Comparison of ENCODE assay signal across 9 cellular contexts in the genomic region with DNA sequence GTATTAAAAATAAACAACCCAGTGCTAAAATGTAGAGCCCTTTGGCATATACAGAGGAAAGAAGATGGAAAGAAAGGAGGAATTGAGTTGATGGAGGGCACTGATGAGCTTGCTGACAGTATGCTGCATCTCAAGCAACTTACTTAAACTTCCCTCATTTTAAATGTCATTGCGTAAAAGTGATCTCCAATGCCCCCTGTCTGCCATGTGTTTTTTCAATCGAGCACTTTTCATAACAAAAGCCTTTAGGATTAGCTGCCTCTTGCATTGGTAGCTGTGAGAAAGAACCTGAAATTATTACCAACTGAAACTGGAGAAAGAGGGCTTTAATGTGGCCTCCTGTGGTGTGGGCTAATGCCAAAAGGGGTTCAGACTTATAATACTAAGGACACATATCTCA.
DNase-seq lines count a peak whose midpoint lies in the region; TF ChIP-seq lines count a peak whose summit lies in the region.
"Had no signal": no experiment of that assay in that cellular context is flagged by ENCODE, and none has a peak within 500 bp of the region (broad histone marks: within the 10 kb centered on the region; RNA-seq: fewer than 3 reads in every experiment).

No MANE protein-coding gene starts in this region.

- TF ChIP-seq CTCF in GM12872 (IDR thresholded peaks at IDR 0.05; ENCODE audit: insufficient read depth, low read depth, low read length) (peak; percentile 19; the same call in 1 of the 3 replicates), chondrocyte (IDR thresholded peaks at IDR 0.05) (peak; percentile 70), smooth muscle cell (IDR thresholded peaks at IDR 0.05; ENCODE audit: borderline replicate concordance, insufficient read depth, poor library complexity, severe bottlenecking) (peak; percentile 36), coronary artery (IDR thresholded peaks at IDR 0.05) (no peak)

- H3K4me3 Mint-ChIP-seq in chondrocyte (ENCODE audit: unreplicated experiment), result no peak overlapping the region
- H3K4me3 Mint-ChIP-seq in activated naive CD8-positive, alpha-beta T cell treated with anti-CD3 and anti-CD28 coated beads for 36 hours, result no peak overlapping the region

- H3K4me2 ChIP-seq in smooth muscle cell, result no peak overlapping the region

- H3K36me3 Mint-ChIP-seq in chondrocyte (ENCODE audit: low read depth), result no peaks in the 10 kb centered on the region
- no peaks in the 10 kb centered on the region for H3K36me3 Mint-ChIP-seq in activated naive CD8-positive, alpha-beta T cell treated with anti-CD3 and anti-CD28 coated beads for 36 hours

- H3K27ac ChIP-seq in smooth muscle cell (ENCODE audit: low read depth) (peak overlapping the region; percentile 16), coronary artery (no peak overlapping the region)
- H3K27ac ChIP-seq: right atrium auricular region had no signal

- H3K9ac ChIP-seq in smooth muscle cell (ENCODE audit: low read depth), result no peak overlapping the region

- H3K9me3 Mint-ChIP-seq in chondrocyte (ENCODE audit: low read depth), result peaks cover 5% of the 10 kb centered on the region
- peaks cover 3% of the 10 kb centered on the region for H3K9me3 Mint-ChIP-seq in activated naive CD8-positive, alpha-beta T cell treated with anti-CD3 and anti-CD28 coated beads for 36 hours

- H3K36me3 ChIP-seq in smooth muscle cell (ENCODE audit: low read depth), result no peaks in the 10 kb centered on the region
- H3K36me3 ChIP-seq: right atrium auricular region had no signal

- H2AFZ ChIP-seq in smooth muscle cell (ENCODE audit: low read depth), result peak overlapping the region; percentile 59

- H3K27ac Mint-ChIP-seq in chondrocyte (ENCODE audit: unreplicated experiment), result no peak overlapping the region
- no peak overlapping the region for H3K27ac Mint-ChIP-seq in activated naive CD8-positive, alpha-beta T cell treated with anti-CD3 and anti-CD28 coated beads for 36 hours

- 25% methylated on average over 2 of the region's 2 CpGs for WGBS in smooth muscle cell (ENCODE audit: low lambda C conversion rate)

- no peaks in the 10 kb centered on the region for H3K9me3 ChIP-seq in smooth muscle cell (replicated peaks; ENCODE audit: low read depth)
- H3K9me3 ChIP-seq: right atrium auricular region had no signal

- no peaks in the 10 kb centered on the region for H3K27me3 Mint-ChIP-seq in chondrocyte (ENCODE audit: low read depth)
- no peaks in the 10 kb centered on the region for H3K27me3 Mint-ChIP-seq in activated naive CD8-positive, alpha-beta T cell treated with anti-CD3 and anti-CD28 coated beads for 36 hours

- peaks cover 11% of the 10 kb centered on the region for H3K4me1 Mint-ChIP-seq in chondrocyte (ENCODE audit: low read depth)
- no peaks in the 10 kb centered on the region for H3K4me1 Mint-ChIP-seq in activated naive CD8-positive, alpha-beta T cell treated with anti-CD3 and anti-CD28 coated beads for 36 hours

- H3K4me3 ChIP-seq in smooth muscle cell, result no peak overlapping the region
- H3K4me3 ChIP-seq in coronary artery, result no peak overlapping the region
- H3K4me3 ChIP-seq: right atrium auricular region had no signal

- DNase-seq in MV-4-11 (lab: John Stamatoyannopoulos, UW), result peak; percentile 58
- no peak for DNase-seq in chondrocyte (ENCODE audit: low spot score)
- DNase-seq in smooth muscle cell (lab: John Stamatoyannopoulos, UW; ENCODE audit: unreplicated experiment), result no peak
- no peak for DNase-seq in activated naive CD8-positive, alpha-beta T cell treated with anti-CD3 and anti-CD28 coated beads for 36 hours
- no peak for DNase-seq in glomerular visceral epithelial cell (ENCODE audit: extremely low spot score)
- no peak for DNase-seq in coronary artery (ENCODE audit: low spot score)
- DNase-seq: T1000 had no signal

- no peaks in the 10 kb centered on the region for H4K20me1 ChIP-seq in smooth muscle cell (ENCODE audit: low read depth)

- H3K4me1 ChIP-seq in smooth muscle cell (ENCODE audit: low read depth), result peaks cover 8% of the 10 kb centered on the region
- H3K4me1 ChIP-seq: right atrium auricular region had no signal

- H3K79me2 ChIP-seq in smooth muscle cell (ENCODE audit: low read depth), result no peaks in the 10 kb centered on the region

- H3F3A ChIP-seq in smooth muscle cell (ENCODE audit: low read depth), result peaks cover 5% of the 10 kb centered on the region

- no peaks in the 10 kb centered on the region for H3K27me3 ChIP-seq in smooth muscle cell (ENCODE audit: low read depth)
- H3K27me3 ChIP-seq: right atrium auricular region had no signal
